Comparison of ENCODE assay signal across 16 cellular contexts in genomic region chr3:61808526-61808925, GRCh38.
DNase-seq lines count a peak whose midpoint lies in the region; ATAC-seq, FAIRE-seq and TF ChIP-seq lines count a peak whose summit lies in the region.
"Had no signal": no experiment of that assay in that cellular context is flagged by ENCODE, and none has a peak within 500 bp of the region (broad histone marks: within the 10 kb centered on the region; RNA-seq: fewer than 3 reads in every experiment).

No MANE protein-coding gene starts in this region.

- H3K27me3 ChIP-seq in HAP-1 (ENCODE audit: low read depth) (no peaks in the 10 kb centered on the region), gastrocnemius medialis (no peaks in the 10 kb centered on the region)
- H3K27me3 ChIP-seq: foreskin keratinocyte had no signal

- FAIRE-seq in kidney (lab: Jason Lieb, UNC) (peak; percentile 35), H54 (lab: Jason Lieb, UNC) (no peak)
- FAIRE-seq: islet of Langerhans had no signal

- peaks cover 48% of the 10 kb centered on the region for H3K4me1 ChIP-seq in HAP-1
- H3K4me1 ChIP-seq in kidney (ENCODE audit: control insufficient read depth in 1 of 2, insufficient read depth in 1 of 2, low read depth in 1 of 2, low read length in 2 of 2), result peaks cover 32 to 56% of the 10 kb centered on the region in 2 donors
- H3K4me1 ChIP-seq in gastrocnemius medialis, result peaks cover 69 to 80% of the 10 kb centered on the region in 2 donors
- H3K4me1 ChIP-seq: foreskin keratinocyte had no signal

- in situ Hi-C loops in HAP-1 (cut with MboI; ENCODE audit: low sequenced_read_pairs), result no loop called here
- in situ Hi-C loops in gastrocnemius medialis (cut with MboI; ENCODE audit: low sequenced_read_pairs in 4 of 4), result no loop called here

- intact Hi-C loops in kidney (cut with DNase I), result no loop called here
- intact Hi-C loops in gastrocnemius medialis (cut with DNase I; ENCODE audit: low total_unique reads), result no loop called here

- ATAC-seq in gastrocnemius medialis (no peak), HG03045 (IDR thresholded peaks at IDR 0.05; ENCODE audit: unreplicated experiment) (no peak)
- ATAC-seq: foreskin keratinocyte, PC-3 had no signal

- H3K27ac ChIP-seq in coronary artery, result peak overlapping the region; percentile 45 to 74
- peak overlapping the region in 1 of 2 donors; percentile 57 for H3K27ac ChIP-seq in kidney (ENCODE audit: low read depth in 2 of 2, low read length in 2 of 2)
- H3K27ac ChIP-seq in gastrocnemius medialis, result peak overlapping the region; percentile 45 to 73 (median 57)
- H3K27ac ChIP-seq: foreskin keratinocyte had no signal

- TF ChIP-seq CTCF in coronary artery (IDR thresholded peaks at IDR 0.05), result no peak
- no peak for TF ChIP-seq CTCF in kidney (IDR thresholded peaks at IDR 0.05; ENCODE audit: borderline replicate concordance, extremely low read depth, insufficient read depth)
- no peak for TF ChIP-seq CTCF in gastrocnemius medialis (IDR thresholded peaks at IDR 0.05 in 4 of 5, conservative IDR thresholded peaks at IDR 0.05 in 1 of 5)

- no peak for TF ChIP-seq POLR2A in gastrocnemius medialis (IDR thresholded peaks at IDR 0.05)
- TF ChIP-seq POLR2A in H54 (IDR thresholded peaks at IDR 0.05; ENCODE audit: low read depth, low read length), result no peak

- H3K36me3 ChIP-seq in HAP-1 (replicated peaks) (no peaks in the 10 kb centered on the region), kidney (ENCODE audit: control insufficient read depth in 1 of 2, insufficient read depth in 2 of 2, low read length in 2 of 2) (no peaks in the 10 kb centered on the region), gastrocnemius medialis (no peaks in the 10 kb centered on the region)
- H3K36me3 ChIP-seq: BE2C had no signal

- peak; percentile 58 to 72 for DNase-seq in HAP-1 (ENCODE audit: low spot score in 2 of 2)
- DNase-seq in coronary artery (ENCODE audit: low spot score), result no peak
- DNase-seq in kidney, result no peak
- DNase-seq in gastrocnemius medialis, result peak in 1 of 2 donors; percentile 30
- DNase-seq in DMS153 treated with DMSO at 0.1 percent for 48 hours (lab: John Stamatoyannopoulos, UW; ENCODE audit: unreplicated experiment), result no peak
- DNase-seq in H54 (ENCODE audit: insufficient read length, low spot score), result no peak
- DNase-seq in iPS-NIHi7 (ENCODE audit: extremely low spot score), result no peak
- DNase-seq: activated CD4-positive, CD25-positive, alpha-beta regulatory T cell treated with anti-CD3 and anti-CD28 coated beads, Interleukin-2, amount 50 U/mL, for 72 hours; activated T-cell treated with anti-CD3 and anti-CD28 coated beads, Interleukin-2, amount 50 U/mL, for 24 hours; foreskin keratinocyte; NCI-H2227 treated with DMSO at 0.1 percent for 48 hours; PC-3; stimulated activated CD4-positive, alpha-beta T cell treated with anti-CD3 and anti-CD28 coated beads, Interleukin-12 subunit alpha, Interleukin-12 subunit beta, amount 100 ng/mL, for 4 hours had no signal

- H3K9me3 ChIP-seq in HAP-1, result no peaks in the 10 kb centered on the region
- H3K9me3 ChIP-seq in kidney (ENCODE audit: control insufficient read depth in 1 of 2, low read length in 2 of 2), result no peaks in the 10 kb centered on the region
- no peaks in the 10 kb centered on the region for H3K9me3 ChIP-seq in gastrocnemius medialis
- H3K9me3 ChIP-seq: BE2C had no signal

- no peak overlapping the region for H3K9ac ChIP-seq in kidney (ENCODE audit: low read length in 2 of 2)

- H3K4me3 ChIP-seq in HAP-1 (no peak overlapping the region), coronary artery (no peak overlapping the region), kidney (ENCODE audit: low read length in 2 of 2) (no peak overlapping the region), gastrocnemius medialis (no peak overlapping the region)

Comparison
In these comparisons a context has a peak if more than half of its experiments do, and no peak if none do; other contexts are left out.
1. DNase-seq: peak in HAP-1 (2 of 2); none in coronary artery (single experiment), kidney (single experiment), DMS153 treated with DMSO at 0.1 percent for 48 hours (single experiment), H54 (single experiment) and iPS-NIHi7 (single experiment).